Comparison of ENCODE assay signal across 18 cellular contexts in genomic region chr2:177917169-177917568, GRCh38.
DNase-seq lines count a peak whose midpoint lies in the region; ATAC-seq and TF ChIP-seq lines count a peak whose summit lies in the region.
"Had no signal": no experiment of that assay in that cellular context is flagged by ENCODE, and none has a peak within 500 bp of the region (broad histone marks: within the 10 kb centered on the region; RNA-seq: fewer than 3 reads in every experiment).

No MANE protein-coding gene starts in this region.

- H3K4me1 ChIP-seq in right atrium auricular region (no peaks in the 10 kb centered on the region), heart left ventricle (peaks cover 0 to 9% (median 0%) of the 10 kb centered on the region in 12 donors), left ventricle myocardium inferior (peaks cover 26% of the 10 kb centered on the region), SK-N-SH (ENCODE audit: control insufficient read depth in 1 of 2, insufficient read depth in 2 of 2, low read depth in 1 of 2, low read length in 1 of 2) (no peaks in the 10 kb centered on the region)
- H3K4me1 ChIP-seq: A549; BLaER1 treated with 17β-estradiol and CSF1 and Interleukin-3, amounts not matched to agents 10 nM and 100 nM; Caco-2 had no signal

- H3K27ac ChIP-seq in right atrium auricular region (no peak overlapping the region), heart left ventricle (peak overlapping the region in 2 of 12 donors; percentile 5 to 10), left ventricle myocardium inferior (replicated peaks) (peak overlapping the region; percentile 56), SK-N-SH (ENCODE audit: low read depth in 2 of 2, low read length in 1 of 2) (no peak overlapping the region)
- H3K27ac ChIP-seq: 22Rv1; A549; BLaER1 treated with 17β-estradiol and CSF1 and Interleukin-3, amounts not matched to agents 10 nM and 100 nM; C4-2B had no signal

- TF ChIP-seq EP300 in SK-N-SH (IDR thresholded peaks at IDR 0.05; ENCODE audit: borderline replicate concordance in 1 of 2, low read depth in 1 of 2, low read length in 1 of 2): no peak

- no peak for TF ChIP-seq RAD21 in SK-N-SH (IDR thresholded peaks at IDR 0.05; ENCODE audit: low read length)

- H4K20me1 ChIP-seq in SK-N-SH (ENCODE audit: insufficient read depth): no peaks in the 10 kb centered on the region
- H4K20me1 ChIP-seq: BLaER1 treated with 17β-estradiol and CSF1 and Interleukin-3, amounts not matched to agents 10 nM and 100 nM had no signal

- no peak overlapping the region for H3K4me2 ChIP-seq in SK-N-SH
- H3K4me2 ChIP-seq: A549; BLaER1 treated with 17β-estradiol and CSF1 and Interleukin-3, amounts not matched to agents 10 nM and 100 nM had no signal

- H3K9me3 ChIP-seq in right atrium auricular region (no peaks in the 10 kb centered on the region), heart left ventricle (no peaks in the 10 kb centered on the region), left ventricle myocardium inferior (replicated peaks) (no peaks in the 10 kb centered on the region), SK-N-SH (no peaks in the 10 kb centered on the region)
- H3K9me3 ChIP-seq: A549; BLaER1 treated with 17β-estradiol and CSF1 and Interleukin-3, amounts not matched to agents 10 nM and 100 nM; Caco-2 had no signal

- no peak overlapping the region for H3K27ac Mint-ChIP-seq in stimulated activated naive B cell treated with anti-CD40 and anti-IgM and Interleukin-4, amounts not matched to agents 10 μg/mL and 1 μg/mL and 100 μg/mL, for 72 hours
- H3K27ac Mint-ChIP-seq: B cell; CD4-positive, alpha-beta T cell; CD8-positive, alpha-beta T cell had no signal

- ATAC-seq in Right ventricle myocardium inferior (peak; percentile 79), heart left ventricle (peak in 3 of 4 donors; percentile 42 to 73 (median 72))
- ATAC-seq in stimulated activated naive B cell treated with anti-CD40 and anti-IgM and Interleukin-4, amounts not matched to agents 10 μg/mL and 1 μg/mL and 100 μg/mL, for 72 hours (replicated peaks): no peak
- ATAC-seq: A549; CD8-positive, alpha-beta T cell had no signal

- H3K36me3 Mint-ChIP-seq in stimulated activated naive B cell treated with anti-CD40 and anti-IgM and Interleukin-4, amounts not matched to agents 10 μg/mL and 1 μg/mL and 100 μg/mL, for 72 hours: no peaks in the 10 kb centered on the region
- H3K36me3 Mint-ChIP-seq: CD8-positive, alpha-beta T cell had no signal

- H3K27me3 ChIP-seq in right atrium auricular region (no peaks in the 10 kb centered on the region), heart left ventricle (no peaks in the 10 kb centered on the region), left ventricle myocardium inferior (ENCODE audit: low read depth) (no peaks in the 10 kb centered on the region), SK-N-SH (ENCODE audit: insufficient read depth) (no peaks in the 10 kb centered on the region)
- H3K27me3 ChIP-seq: BLaER1 treated with 17β-estradiol and CSF1 and Interleukin-3, amounts not matched to agents 10 nM and 100 nM had no signal

- no peaks in the 10 kb centered on the region for H3F3A ChIP-seq in SK-N-SH (replicated peaks; ENCODE audit: insufficient read depth)

- no peaks in the 10 kb centered on the region for H3K27me3 Mint-ChIP-seq in stimulated activated naive B cell treated with anti-CD40 and anti-IgM and Interleukin-4, amounts not matched to agents 10 μg/mL and 1 μg/mL and 100 μg/mL, for 72 hours
- H3K27me3 Mint-ChIP-seq: CD4-positive, alpha-beta T cell had no signal

- TF ChIP-seq CTCF in right atrium auricular region (IDR thresholded peaks at IDR 0.05) (no peak), heart left ventricle (IDR thresholded peaks at IDR 0.05) (no peak), left ventricle myocardium inferior (IDR thresholded peaks at IDR 0.05; ENCODE audit: borderline replicate concordance) (no peak), SK-N-SH (IDR thresholded peaks at IDR 0.05) (no peak)

- intact Hi-C loops in Right ventricle myocardium inferior (cut with DNase I): loop anchor here (5.0 kb wide), 2 partner anchors 35 to 120 kb away; no protein-coding TSS in a partner anchor
- intact Hi-C loops in heart left ventricle (cut with DNase I): loop anchor here in 1 of 10 donors (5.0 kb wide), 1 partner anchor 120 kb away; no protein-coding TSS in a partner anchor
- intact Hi-C loops in left ventricle myocardium inferior (cut with micrococcal nuclease): no loop called here

- H3K79me2 ChIP-seq in SK-N-SH (ENCODE audit: insufficient read depth): no peaks in the 10 kb centered on the region

- WGBS in heart left ventricle, 4 donors: 65 to 90% (median 84%) methylated on average over 1 of the region's 1 CpG
- WGBS in SK-N-SH (ENCODE audit: low lambda C conversion rate): 45% methylated on average over 1 of the region's 1 CpG

- H3K4me3 ChIP-seq in right atrium auricular region (no peak overlapping the region), heart left ventricle (no peak overlapping the region), left ventricle myocardium inferior (no peak overlapping the region), SK-N-SH (ENCODE audit: low read depth in 2 of 2, low read length in 1 of 2) (no peak overlapping the region)
- H3K4me3 ChIP-seq: A549; BLaER1 treated with 17β-estradiol and CSF1 and Interleukin-3, amounts not matched to agents 10 nM and 100 nM had no signal

- H3K4me3 Mint-ChIP-seq in stimulated activated naive B cell treated with anti-CD40 and anti-IgM and Interleukin-4, amounts not matched to agents 10 μg/mL and 1 μg/mL and 100 μg/mL, for 72 hours: no peak overlapping the region
- H3K4me3 Mint-ChIP-seq: B cell; CD4-positive, alpha-beta T cell; CD8-positive, alpha-beta T cell had no signal

- no peak overlapping the region for H2AFZ ChIP-seq in SK-N-SH (ENCODE audit: low read depth)

- H3K36me3 ChIP-seq in right atrium auricular region (no peaks in the 10 kb centered on the region), heart left ventricle (no peaks in the 10 kb centered on the region), left ventricle myocardium inferior (no peaks in the 10 kb centered on the region), SK-N-SH (replicated peaks in 1 of 2; ENCODE audit: control insufficient read depth in 1 of 2, insufficient read depth in 2 of 2, low read length in 1 of 2) (no peaks in the 10 kb centered on the region)
- H3K36me3 ChIP-seq: BLaER1 treated with 17β-estradiol and CSF1 and Interleukin-3, amounts not matched to agents 10 nM and 100 nM had no signal

- H3K9me2 ChIP-seq in SK-N-SH: no peaks in the 10 kb centered on the region

- H3K9ac ChIP-seq in SK-N-SH: no peak overlapping the region
- H3K9ac ChIP-seq: BLaER1 treated with 17β-estradiol and CSF1 and Interleukin-3, amounts not matched to agents 10 nM and 100 nM had no signal

- no peaks in the 10 kb centered on the region for H3K9me3 Mint-ChIP-seq in stimulated activated naive B cell treated with anti-CD40 and anti-IgM and Interleukin-4, amounts not matched to agents 10 μg/mL and 1 μg/mL and 100 μg/mL, for 72 hours
- H3K9me3 Mint-ChIP-seq: CD4-positive, alpha-beta T cell; CD8-positive, alpha-beta T cell had no signal

- POLR2A ChIA-PET in SK-N-SH (lab: Yijun Ruan, JAX): no interaction called here

- DNase-seq in Right ventricle myocardium inferior (ENCODE audit: missing footprints) (peak; percentile 27), right atrium auricular region (ENCODE audit: low spot score) (no peak), heart left ventricle (no peak), left ventricle myocardium inferior (no peak), SK-N-SH (no peak)
- DNase-seq in stimulated activated naive B cell treated with anti-CD40 and anti-IgM and Interleukin-4, amounts not matched to agents 10 μg/mL and 1 μg/mL and 100 μg/mL, for 72 hours: no peak
- DNase-seq: AML-193; Caco-2; Calu3; CD4-positive, alpha-beta T cell; CD8-positive, alpha-beta T cell; DMS79 treated with DMSO at 0.1 percent for 48 hours; GF-D8 had no signal

- CTCF ChIA-PET in SK-N-SH (lab: Yijun Ruan, JAX): interaction anchor here (1.1 to 1.3 kb wide), 2 partner anchors 10 to 222 kb away, joined by 3 to 5 read pairs; no protein-coding TSS in a partner anchor

- no peaks in the 10 kb centered on the region for H3K4me1 Mint-ChIP-seq in stimulated activated naive B cell treated with anti-CD40 and anti-IgM and Interleukin-4, amounts not matched to agents 10 μg/mL and 1 μg/mL and 100 μg/mL, for 72 hours
- H3K4me1 Mint-ChIP-seq: B cell had no signal

- TF ChIP-seq POLR2A in heart left ventricle (IDR thresholded peaks at IDR 0.05): no peak

TF ChIP-seq in SK-N-SH, 30 proteins besides CTCF, POLR2A, EP300 and RAD21:
- TF ChIP-seq CHD2 (IDR thresholded peaks at IDR 0.05; ENCODE audit: low read length, partially characterized antibody) (no peak), POLR2AphosphoS5 (IDR thresholded peaks at IDR 0.05; ENCODE audit: low read depth, low read length) (no peak), MEF2A (IDR thresholded peaks at IDR 0.05; ENCODE audit: borderline replicate concordance, low read depth) (no peak), FOXM1 (IDR thresholded peaks at IDR 0.05; ENCODE audit: low read depth) (no peak), ELF1 (IDR thresholded peaks at IDR 0.05) (no peak)

Comparison
In these comparisons a context has a peak if more than half of its experiments do, and no peak if none do; other contexts are left out.
1. ATAC-seq: peak in Right ventricle myocardium inferior (single experiment) and heart left ventricle (3 of 4); none in stimulated activated naive B cell treated with anti-CD40 and anti-IgM and Interleukin-4, amounts not matched to agents 10 μg/mL and 1 μg/mL and 100 μg/mL, for 72 hours (0 of 2).